Comparison of ENCODE assay signal across 18 cellular contexts in genomic region chr2:71690231-71690834, GRCh38.
"Had no signal": no experiment of that assay in that cellular context is flagged by ENCODE, and none has a peak within 500 bp of the region (broad histone marks: within the 10 kb centered on the region; RNA-seq: fewer than 3 reads in every experiment).

No MANE protein-coding gene starts in this region.

- H3K36me3 Mint-ChIP-seq: activated naive CD4-positive, alpha-beta T cell treated with anti-CD3 and anti-CD28 coated beads, Interleukin-2, amount 50 U/mL, for 72 hours had no signal

- H3K36me3 ChIP-seq: breast epithelium, suprapubic skin, tibial artery had no signal

- H3K27ac ChIP-seq: breast epithelium, left lung, suprapubic skin, tibial artery had no signal

- H3K9me3 Mint-ChIP-seq: activated CD4-positive, alpha-beta memory T cell treated with anti-CD3 and anti-CD28 coated beads, Interleukin-2, amount 10 ng/mL, durations not matched to agents 7 days and 5 days; activated CD4-positive, alpha-beta T cell treated with anti-CD3 and anti-CD28 coated beads, Interleukin-2, amount 10 ng/mL, durations not matched to agents 7 days and 5 days; activated naive CD4-positive, alpha-beta T cell treated with anti-CD3 and anti-CD28 coated beads, Interleukin-2, amount 50 U/mL, for 72 hours; activated T-cell treated with anti-CD3 and anti-CD28 coated beads, Interleukin-2, amount 50 U/mL, for 24 hours; central memory CD8-positive, alpha-beta T cell had no signal

- H3K4me1 Mint-ChIP-seq: activated CD4-positive, alpha-beta memory T cell treated with anti-CD3 and anti-CD28 coated beads, Interleukin-2, amount 10 ng/mL, durations not matched to agents 7 days and 5 days; activated CD4-positive, alpha-beta T cell treated with anti-CD3 and anti-CD28 coated beads, Interleukin-2, amount 10 ng/mL, durations not matched to agents 7 days and 5 days; central memory CD8-positive, alpha-beta T cell had no signal

- H3K27me3 ChIP-seq: breast epithelium, left lung, suprapubic skin, tibial artery had no signal

- H3K27me3 Mint-ChIP-seq: activated CD4-positive, alpha-beta memory T cell treated with anti-CD3 and anti-CD28 coated beads, Interleukin-2, amount 10 ng/mL, durations not matched to agents 7 days and 5 days; activated T-cell treated with anti-CD3 and anti-CD28 coated beads, Interleukin-2, amount 50 U/mL, for 24 hours had no signal

- FAIRE-seq: colon had no signal

- DNase-seq: activated CD4-positive, alpha-beta memory T cell treated with anti-CD3 and anti-CD28 coated beads, Interleukin-2, amount 10 ng/mL, durations not matched to agents 7 days and 5 days; activated CD4-positive, alpha-beta T cell treated with anti-CD3 and anti-CD28 coated beads for 1 hour; activated CD4-positive, alpha-beta T cell treated with anti-CD3 and anti-CD28 coated beads, Interleukin-2, amount 10 ng/mL, durations not matched to agents 7 days and 5 days; activated CD8-positive, alpha-beta memory T cell treated with anti-CD3 and anti-CD28 coated beads, Interleukin-2, amount 50 U/mL, for 48 hours; activated T-cell treated with anti-CD3 and anti-CD28 coated beads, Interleukin-2, amount 50 U/mL, for 24 hours; dermis blood vessel endothelial cell; effector CD4-positive, alpha-beta T cell; stimulated activated naive CD4-positive, alpha-beta T cell; T-helper 2 cell had no signal

- H3K4me3 ChIP-seq: breast epithelium, left lung, lung, suprapubic skin, tibial artery had no signal

- H3K9me3 ChIP-seq: breast epithelium, left lung, suprapubic skin, tibial artery had no signal

- H3K4me1 ChIP-seq: breast epithelium, left lung had no signal

- H3K4me3 Mint-ChIP-seq: activated CD4-positive, alpha-beta memory T cell treated with anti-CD3 and anti-CD28 coated beads, Interleukin-2, amount 10 ng/mL, durations not matched to agents 7 days and 5 days; activated CD4-positive, alpha-beta T cell treated with anti-CD3 and anti-CD28 coated beads, Interleukin-2, amount 10 ng/mL, durations not matched to agents 7 days and 5 days; activated T-cell treated with anti-CD3 and anti-CD28 coated beads, Interleukin-2, amount 50 U/mL, for 24 hours; central memory CD8-positive, alpha-beta T cell; neural crest cell had no signal

- H3K27ac Mint-ChIP-seq: activated CD4-positive, alpha-beta memory T cell treated with anti-CD3 and anti-CD28 coated beads, Interleukin-2, amount 10 ng/mL, durations not matched to agents 7 days and 5 days; activated CD4-positive, alpha-beta T cell treated with anti-CD3 and anti-CD28 coated beads, Interleukin-2, amount 10 ng/mL, durations not matched to agents 7 days and 5 days; activated T-cell treated with anti-CD3 and anti-CD28 coated beads, Interleukin-2, amount 50 U/mL, for 24 hours had no signal
